18 cellular contexts compared by ENCODE assay signal in the genomic region with DNA sequence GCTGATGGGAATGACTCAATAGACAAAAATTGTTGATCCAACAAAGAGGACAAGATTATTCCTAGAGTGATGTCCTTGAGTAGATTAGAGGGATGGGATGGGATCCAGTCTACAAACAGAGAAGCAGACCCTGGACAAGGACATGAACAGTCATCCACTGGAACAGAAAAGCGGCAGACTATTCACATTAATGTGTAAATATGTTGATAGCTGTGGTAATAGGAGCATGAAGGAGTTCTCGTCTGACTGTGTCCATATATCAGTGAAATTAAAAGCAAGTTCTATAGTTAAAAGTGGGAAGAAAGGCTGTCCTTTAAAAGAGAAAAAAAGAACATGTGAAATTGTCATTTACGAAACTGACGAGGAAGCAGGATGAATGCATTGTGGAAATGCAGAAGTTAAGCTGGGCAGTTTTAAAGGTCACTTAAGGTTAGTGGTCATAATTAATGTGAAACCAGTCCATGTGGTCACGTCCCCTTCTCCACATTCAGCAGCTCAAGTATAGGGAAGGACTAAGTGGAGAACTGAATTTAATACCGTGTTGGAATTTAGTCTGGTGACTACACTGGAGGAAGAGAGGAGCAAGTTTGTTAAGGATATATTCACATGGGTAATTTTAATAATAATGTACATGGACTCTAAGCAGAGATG.
DNase-seq lines count a peak whose midpoint lies in the region; ATAC-seq, FAIRE-seq and TF ChIP-seq lines count a peak whose summit lies in the region.
"Had no signal": no experiment of that assay in that cellular context is flagged by ENCODE, and none has a peak within 500 bp of the region (broad histone marks: within the 10 kb centered on the region; RNA-seq: fewer than 3 reads in every experiment).

No MANE protein-coding gene starts in this region.

- no peak overlapping the region for H3K27ac Mint-ChIP-seq in stimulated activated memory B cell treated with anti-CD40 and anti-IgM and Interleukin-4, amounts not matched to agents 10 μg/mL and 1 μg/mL and 100 μg/mL, for 72 hours
- H3K27ac Mint-ChIP-seq in activated T-cell treated with anti-CD3 and anti-CD28 coated beads, Interleukin-2, amount 50 U/mL, for 72 hours = no peak overlapping the region
- H3K27ac Mint-ChIP-seq: activated CD4-positive, alpha-beta memory T cell treated with anti-CD3 and anti-CD28 coated beads for 36 hours; activated naive CD8-positive, alpha-beta T cell treated with anti-CD3 and anti-CD28 coated beads, Interleukin-2, amount 10 ng/mL, durations not matched to agents 7 days and 5 days; B cell had no signal

- DNase-seq in H54 (ENCODE audit: insufficient read length, low spot score) (no peak), OCI-M1 (lab: John Stamatoyannopoulos, UW) (peak; percentile 89), left cardiac atrium (no peak), NCI-H748 treated with DMSO at 0.1 percent for 48 hours (lab: John Stamatoyannopoulos, UW) (no peak)
- DNase-seq in activated T-cell treated with anti-CD3 and anti-CD28 coated beads, Interleukin-2, amount 50 U/mL, for 72 hours = no peak
- DNase-seq: activated CD4-positive, alpha-beta memory T cell treated with anti-CD3 and anti-CD28 coated beads for 36 hours; activated naive CD8-positive, alpha-beta T cell treated with anti-CD3 and anti-CD28 coated beads, Interleukin-2, amount 10 ng/mL, durations not matched to agents 7 days and 5 days; activated T-cell treated with anti-CD3 and anti-CD28 coated beads, Interleukin-2, amount 50 U/mL, for 4 hours; brain microvascular endothelial cell; foreskin melanocyte; NCI-H526 treated with DMSO at 0.1 percent for 48 hours; stimulated activated CD4-positive, alpha-beta T cell treated with anti-CD3 and anti-CD28 coated beads, Interleukin-4, amount 100 ng/mL, for 1 hour; WERI-Rb-1 had no signal

- intact Hi-C loops in left cardiac atrium (cut with DNase I) = loop anchor here in 1 of 2 donors (10.0 kb wide), 1 partner anchor 55 kb away; no protein-coding TSS in a partner anchor

- TF ChIP-seq POLR2A in H54 (IDR thresholded peaks at IDR 0.05; ENCODE audit: low read depth, low read length) = no peak

- no peak overlapping the region for H3K4me3 Mint-ChIP-seq in stimulated activated memory B cell treated with anti-CD40 and anti-IgM and Interleukin-4, amounts not matched to agents 10 μg/mL and 1 μg/mL and 100 μg/mL, for 72 hours
- no peak overlapping the region for H3K4me3 Mint-ChIP-seq in activated T-cell treated with anti-CD3 and anti-CD28 coated beads, Interleukin-2, amount 50 U/mL, for 72 hours
- H3K4me3 Mint-ChIP-seq: activated CD4-positive, alpha-beta memory T cell treated with anti-CD3 and anti-CD28 coated beads for 36 hours; activated naive CD8-positive, alpha-beta T cell treated with anti-CD3 and anti-CD28 coated beads, Interleukin-2, amount 10 ng/mL, durations not matched to agents 7 days and 5 days; activated T-cell treated with anti-CD3 and anti-CD28 coated beads, Interleukin-2, amount 50 U/mL, for 4 hours; B cell had no signal

- H3K9me3 Mint-ChIP-seq in stimulated activated memory B cell treated with anti-CD40 and anti-IgM and Interleukin-4, amounts not matched to agents 10 μg/mL and 1 μg/mL and 100 μg/mL, for 72 hours = no peaks in the 10 kb centered on the region
- H3K9me3 Mint-ChIP-seq in activated T-cell treated with anti-CD3 and anti-CD28 coated beads, Interleukin-2, amount 50 U/mL, for 72 hours = no peaks in the 10 kb centered on the region
- H3K9me3 Mint-ChIP-seq: activated CD4-positive, alpha-beta memory T cell treated with anti-CD3 and anti-CD28 coated beads for 36 hours; activated naive CD8-positive, alpha-beta T cell treated with anti-CD3 and anti-CD28 coated beads, Interleukin-2, amount 10 ng/mL, durations not matched to agents 7 days and 5 days; activated T-cell treated with anti-CD3 and anti-CD28 coated beads, Interleukin-2, amount 50 U/mL, for 4 hours had no signal

- H3K4me1 Mint-ChIP-seq in stimulated activated memory B cell treated with anti-CD40 and anti-IgM and Interleukin-4, amounts not matched to agents 10 μg/mL and 1 μg/mL and 100 μg/mL, for 72 hours = peaks cover 4% of the 10 kb centered on the region
- no peaks in the 10 kb centered on the region for H3K4me1 Mint-ChIP-seq in activated T-cell treated with anti-CD3 and anti-CD28 coated beads, Interleukin-2, amount 50 U/mL, for 72 hours (ENCODE audit: low read depth)

- H3K27me3 Mint-ChIP-seq in stimulated activated memory B cell treated with anti-CD40 and anti-IgM and Interleukin-4, amounts not matched to agents 10 μg/mL and 1 μg/mL and 100 μg/mL, for 72 hours = no peaks in the 10 kb centered on the region
- H3K27me3 Mint-ChIP-seq in activated T-cell treated with anti-CD3 and anti-CD28 coated beads, Interleukin-2, amount 50 U/mL, for 72 hours (ENCODE audit: low read depth) = no peaks in the 10 kb centered on the region
- H3K27me3 Mint-ChIP-seq: activated CD4-positive, alpha-beta memory T cell treated with anti-CD3 and anti-CD28 coated beads for 36 hours; B cell had no signal

- peak; percentile 36 for FAIRE-seq in H54 (lab: Jason Lieb, UNC)
- FAIRE-seq: urothelium cell line had no signal

- ATAC-seq in left cardiac atrium = peak; percentile 63 to 78
- peak; percentile 62 for ATAC-seq in stimulated activated memory B cell treated with anti-CD40 and anti-IgM and Interleukin-4, amounts not matched to agents 10 μg/mL and 1 μg/mL and 100 μg/mL, for 72 hours
- no peak for ATAC-seq in activated T-cell treated with anti-CD3 and anti-CD28 coated beads, Interleukin-2, amount 50 U/mL, for 72 hours (replicated peaks in 1 of 2)
- no peak for ATAC-seq in GM18861 (IDR thresholded peaks at IDR 0.05; ENCODE audit: unreplicated experiment)
- ATAC-seq: activated T-cell treated with anti-CD3 and anti-CD28 coated beads, Interleukin-2, amount 50 U/mL, for 4 hours; Panc1 had no signal

- no peaks in the 10 kb centered on the region for H3K36me3 Mint-ChIP-seq in stimulated activated memory B cell treated with anti-CD40 and anti-IgM and Interleukin-4, amounts not matched to agents 10 μg/mL and 1 μg/mL and 100 μg/mL, for 72 hours
- H3K36me3 Mint-ChIP-seq in activated T-cell treated with anti-CD3 and anti-CD28 coated beads, Interleukin-2, amount 50 U/mL, for 72 hours (ENCODE audit: insufficient read depth in 2 of 2) = no peaks in the 10 kb centered on the region
- H3K36me3 Mint-ChIP-seq: activated CD4-positive, alpha-beta memory T cell treated with anti-CD3 and anti-CD28 coated beads for 36 hours had no signal

Comparison
In these comparisons a context has a peak if more than half of its experiments do, and no peak if none do; other contexts are left out.
1. ATAC-seq: peak in left cardiac atrium (2 of 2) and stimulated activated memory B cell treated with anti-CD40 and anti-IgM and Interleukin-4, amounts not matched to agents 10 μg/mL and 1 μg/mL and 100 μg/mL, for 72 hours (single experiment); none in activated T-cell treated with anti-CD3 and anti-CD28 coated beads, Interleukin-2, amount 50 U/mL, for 72 hours (0 of 2) and GM18861 (single experiment).